In genomic region chr1:64093941-64094340, GRCh38 we compare ENCODE assay signal across 18 cellular contexts.
DNase-seq lines count a peak whose midpoint lies in the region; ATAC-seq and TF ChIP-seq lines count a peak whose summit lies in the region.
"Had no signal": no experiment of that assay in that cellular context is flagged by ENCODE, and none has a peak within 500 bp of the region (broad histone marks: within the 10 kb centered on the region; RNA-seq: fewer than 3 reads in every experiment).

No MANE protein-coding gene starts in this region.

- no peaks in the 10 kb centered on the region for H3K9me2 ChIP-seq in PC-3 (replicated peaks; ENCODE audit: low read length)

- POLR2A ChIA-PET in PC-3 (lab: Charles Lee; ENCODE audit: unreplicated experiment), result interaction anchor here (0.6 kb wide), 1 partner anchor 107 kb away, joined by 5 read pairs; no protein-coding TSS in a partner anchor
- POLR2A ChIA-PET in CD4-positive, alpha-beta T cell (lab: Charles Lee), result no interaction called here

- H4K20me1 ChIP-seq in PC-3 (ENCODE audit: low read length) (no peaks in the 10 kb centered on the region), mammary epithelial cell (ENCODE audit: insufficient read depth, low read length) (no peaks in the 10 kb centered on the region)

- no peaks in the 10 kb centered on the region for H3K79me2 ChIP-seq in PC-3 (ENCODE audit: low read length)
- no peaks in the 10 kb centered on the region for H3K79me2 ChIP-seq in mammary epithelial cell (ENCODE audit: insufficient read depth, low read length)

- no peak overlapping the region for H3K4me2 ChIP-seq in PC-3 (ENCODE audit: low read length)
- peak overlapping the region; percentile 0 for H3K4me2 ChIP-seq in mammary epithelial cell (ENCODE audit: insufficient read depth, low read depth, low read length)
- peak overlapping the region; percentile 3 for H3K4me2 ChIP-seq in skeletal muscle satellite cell (ENCODE audit: low read length)

- dilution Hi-C loops in mammary epithelial cell (cut with HindIII; ENCODE audit: low sequenced_read_pairs), result no loop called here

- no peaks in the 10 kb centered on the region for H3K36me3 Mint-ChIP-seq in CD4-positive, alpha-beta T cell (ENCODE audit: low read depth)
- H3K36me3 Mint-ChIP-seq: brain had no signal

- H3K36me3 ChIP-seq in PC-3 (ENCODE audit: low read depth, low read length) (no peaks in the 10 kb centered on the region), mammary epithelial cell (ENCODE audit: insufficient read depth, low read length) (no peaks in the 10 kb centered on the region), skeletal muscle satellite cell (ENCODE audit: insufficient read depth, low read length) (no peaks in the 10 kb centered on the region)
- H3K36me3 ChIP-seq: Peyer's patch, WERI-Rb-1 had no signal

- H3K4me3 ChIP-seq in PC-3 (ENCODE audit: low read length) (no peak overlapping the region), mammary epithelial cell (replicated peaks in 1 of 3; ENCODE audit: insufficient read depth in 1 of 3, low read depth in 2 of 3, low read length in 3 of 3) (no peak overlapping the region), foreskin fibroblast (ENCODE audit: low read depth in 1 of 2, low read length in 2 of 2) (no peak overlapping the region), skeletal muscle satellite cell (ENCODE audit: low read length) (no peak overlapping the region)
- H3K4me3 ChIP-seq: lung, Peyer's patch, testis had no signal

- no peaks in the 10 kb centered on the region for H3K27me3 Mint-ChIP-seq in CD4-positive, alpha-beta T cell
- H3K27me3 Mint-ChIP-seq: brain had no signal

- TF ChIP-seq CTCF in PC-3 (conservative IDR thresholded peaks at IDR 0.05; ENCODE audit: low read depth, low read length) (no peak), mammary epithelial cell (conservative IDR thresholded peaks at IDR 0.05 in 1 of 2, IDR thresholded peaks at IDR 0.05 in 1 of 2; ENCODE audit: extremely low read depth in 1 of 2, insufficient read depth in 1 of 2, low read depth in 1 of 2, low read length in 2 of 2) (no peak), foreskin fibroblast (IDR thresholded peaks at IDR 0.05; ENCODE audit: low read depth, low read length) (no peak)
- no peak for TF ChIP-seq CTCF in CD4-positive, alpha-beta T cell (IDR thresholded peaks at IDR 0.05)

- H2AFZ ChIP-seq in PC-3 (ENCODE audit: low read length) (no peak overlapping the region), mammary epithelial cell (ENCODE audit: low read depth, low read length) (peak overlapping the region; percentile 9)

- CTCF ChIA-PET in PC-3 (lab: Charles Lee) (interaction anchor here (0.6 to 0.7 kb wide), 2 partner anchors 43 to 319 kb away, joined by 4 to 5 read pairs; no protein-coding TSS in a partner anchor), mammary epithelial cell (lab: Charles Lee; ENCODE audit: low non-redundant PET) (interaction anchor here (0.6 kb wide), 1 partner anchor 70 kb away, joined by 3 read pairs; no protein-coding TSS in a partner anchor)
- CTCF ChIA-PET in CD4-positive, alpha-beta T cell (lab: Charles Lee), result interaction anchor here (1.5 kb wide), 1 partner anchor 9 kb away, joined by 4 read pairs; no protein-coding TSS in a partner anchor

- H3K4me1 Mint-ChIP-seq in CD4-positive, alpha-beta T cell (ENCODE audit: low read depth), result no peaks in the 10 kb centered on the region
- H3K4me1 Mint-ChIP-seq: B cell had no signal

- H3K4me3 Mint-ChIP-seq in CD4-positive, alpha-beta T cell, result no peak overlapping the region
- H3K4me3 Mint-ChIP-seq: B cell; brain; effector memory CD8-positive, alpha-beta T cell had no signal

- peak; percentile 91 for ATAC-seq in PC-3
- no peak for ATAC-seq in CD4-positive, alpha-beta T cell (ENCODE audit: poor library complexity)
- ATAC-seq: effector memory CD8-positive, alpha-beta T cell had no signal

- DNase-seq in PC-3, result peak; percentile 77
- DNase-seq in mammary epithelial cell, result peak; percentile 84
- peak; percentile 52 to 71 for DNase-seq in foreskin fibroblast
- no peak for DNase-seq in T-helper 9 cell
- DNase-seq in CD4-positive, alpha-beta T cell, result no peak
- no peak for DNase-seq in SIG-M5 (lab: John Stamatoyannopoulos, UW)
- DNase-seq: activated effector memory CD4-positive, alpha-beta T cell treated with anti-CD3 and anti-CD28 coated beads, Interleukin-2, amount 50 U/mL, for 16 hours; DMS 273 treated with DMSO at 0.1 percent for 48 hours; effector memory CD8-positive, alpha-beta T cell; GOT3; NCI-H2171; Peyer's patch; testis; WERI-Rb-1 had no signal

- no peak overlapping the region for H3K27ac Mint-ChIP-seq in CD4-positive, alpha-beta T cell
- H3K27ac Mint-ChIP-seq: B cell; effector memory CD8-positive, alpha-beta T cell had no signal

- intact Hi-C loops in PC-3 (cut with micrococcal nuclease) (no loop called here), mammary epithelial cell (cut with micrococcal nuclease) (no loop called here)
- intact Hi-C loops in CD4-positive, alpha-beta T cell (cut with DNase I, micrococcal nuclease), result no loop called here

- H3K9ac ChIP-seq in PC-3 (ENCODE audit: low read length), result no peak overlapping the region
- H3K9ac ChIP-seq in mammary epithelial cell (ENCODE audit: insufficient read depth, low read length), result peak overlapping the region; percentile 6
- no peak overlapping the region for H3K9ac ChIP-seq in skeletal muscle satellite cell (ENCODE audit: low read depth, low read length)

- BruUV-seq in PC-3 (replicated peaks; lab: Mats Ljungman, UMichigan) (no TSS peak), mammary epithelial cell (replicated peaks; lab: Mats Ljungman, UMichigan) (no TSS peak)

- H3K9me3 ChIP-seq in PC-3 (ENCODE audit: low read length) (no peaks in the 10 kb centered on the region), mammary epithelial cell (replicated peaks; ENCODE audit: insufficient read depth, low read length) (no peaks in the 10 kb centered on the region), skeletal muscle satellite cell (replicated peaks; ENCODE audit: low read length) (no peaks in the 10 kb centered on the region)
- no peaks in the 10 kb centered on the region for H3K9me3 ChIP-seq in CD4-positive, alpha-beta T cell (ENCODE audit: control insufficient read depth, low read length)
- H3K9me3 ChIP-seq: Peyer's patch, testis had no signal

- in situ Hi-C loops in mammary epithelial cell (cut with MboI; ENCODE audit: low sequenced_read_pairs in 2 of 2), result no loop called here

- H3K4me1 ChIP-seq in PC-3 (ENCODE audit: insufficient read depth, low read length) (peaks cover 10% of the 10 kb centered on the region), mammary epithelial cell (ENCODE audit: insufficient read depth, low read length) (peaks cover 13% of the 10 kb centered on the region), skeletal muscle satellite cell (ENCODE audit: control insufficient read depth, insufficient read depth, low read length) (peaks cover 17% of the 10 kb centered on the region)
- H3K4me1 ChIP-seq: testis had no signal

- peak overlapping the region; percentile 36; the same call in 1 of the 2 replicates for H3K27ac ChIP-seq in PC-3 (ENCODE audit: low read length)
- H3K27ac ChIP-seq in mammary epithelial cell (ENCODE audit: insufficient read depth, low read depth, low read length), result peak overlapping the region; percentile 48
- H3K27ac ChIP-seq in CD4-positive, alpha-beta T cell (ENCODE audit: low read depth, low read length), result no peak overlapping the region
- H3K27ac ChIP-seq: Peyer's patch, testis, WERI-Rb-1 had no signal

- H3K27me3 ChIP-seq in PC-3 (ENCODE audit: low read length) (no peaks in the 10 kb centered on the region), mammary epithelial cell (ENCODE audit: insufficient read depth, low read length) (no peaks in the 10 kb centered on the region), skeletal muscle satellite cell (ENCODE audit: control insufficient read depth, insufficient read depth, low read length) (no peaks in the 10 kb centered on the region)
- H3K27me3 ChIP-seq in CD4-positive, alpha-beta T cell (ENCODE audit: control insufficient read depth, insufficient read depth, low read length), result no peaks in the 10 kb centered on the region
- H3K27me3 ChIP-seq: Peyer's patch, testis had no signal

- no peaks in the 10 kb centered on the region for H3K9me3 Mint-ChIP-seq in CD4-positive, alpha-beta T cell
- H3K9me3 Mint-ChIP-seq: effector memory CD8-positive, alpha-beta T cell had no signal

- no peaks in the 10 kb centered on the region for H3F3A ChIP-seq in PC-3 (ENCODE audit: low read length, unreplicated experiment)

Comparison
In these comparisons a context has a peak if more than half of its experiments do, and no peak if none do; other contexts are left out.
1. DNase-seq: peak in PC-3 (single experiment), mammary epithelial cell (single experiment) and foreskin fibroblast (2 of 2); none in T-helper 9 cell (single experiment), CD4-positive, alpha-beta T cell (0 of 10) and SIG-M5 (single experiment).